In the genomic region with DNA sequence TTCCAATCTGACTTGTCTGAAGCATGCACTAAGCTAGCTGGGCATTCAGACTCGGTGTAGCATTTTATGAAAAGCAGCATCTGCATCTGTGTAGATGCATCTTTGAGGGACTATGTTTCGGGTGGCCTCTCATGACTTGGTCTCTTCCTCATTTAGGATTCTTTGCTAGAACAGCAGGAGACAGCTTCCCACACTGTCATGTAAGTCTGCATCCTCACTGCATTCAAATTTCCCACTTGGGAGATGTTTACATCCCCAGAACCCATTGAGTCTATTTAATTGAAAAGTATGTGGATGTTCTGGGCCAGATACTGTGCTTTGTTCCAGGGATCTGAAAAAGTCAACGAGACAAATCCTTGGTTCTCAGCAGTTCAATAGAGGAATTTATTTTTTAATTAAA, we compare ENCODE assay signal across 36 cellular contexts.
"Had no signal": no experiment of that assay in that cellular context is flagged by ENCODE, and none has a peak within 500 bp of the region (broad histone marks: within the 10 kb centered on the region; RNA-seq: fewer than 3 reads in every experiment).

No MANE protein-coding gene starts in this region.

- H3K27me3 Mint-ChIP-seq: activated CD4-positive, alpha-beta T cell treated with anti-CD3 and anti-CD28 coated beads, Interleukin-2, amount 10 ng/mL, durations not matched to agents 24 days and 14 days; activated CD8-positive, alpha-beta memory T cell treated with anti-CD3 and anti-CD28 coated beads, Interleukin-2, amount 10 ng/mL, durations not matched to agents 7 days and 5 days; dendritic cell treated with granulocyte-macrophage colony-stimulating factor and Interleukin-4, amounts not matched to agents 40 ng/mL and 50 ng/mL, for 4 days had no signal

- DNase-seq: activated CD4-positive, alpha-beta memory T cell treated with anti-CD3 and anti-CD28 coated beads for 36 hours; activated CD4-positive, alpha-beta T cell treated with anti-CD3 and anti-CD28 coated beads for 36 hours; activated CD4-positive, alpha-beta T cell treated with anti-CD3 and anti-CD28 coated beads, Interleukin-2, amount 10 ng/mL, durations not matched to agents 24 days and 14 days; activated CD4-positive, CD25-positive, alpha-beta regulatory T cell; activated CD4-positive, CD25-positive, alpha-beta regulatory T cell treated with anti-CD3 and anti-CD28 coated beads, Interleukin-2, amount 50 U/mL, for 72 hours; activated CD8-positive, alpha-beta memory T cell treated with anti-CD3 and anti-CD28 coated beads, Interleukin-2, amount 10 ng/mL, durations not matched to agents 7 days and 5 days; activated CD8-positive, alpha-beta memory T cell treated with anti-CD3 and anti-CD28 coated beads, Interleukin-2, amount 50 U/mL, for 4 hours; activated CD8-positive, alpha-beta T cell treated with anti-CD3 and anti-CD28 coated beads, Interleukin-2, amount 10 ng/mL, durations not matched to agents 7 days and 5 days; activated effector memory CD4-positive, alpha-beta T cell treated with anti-CD3 and anti-CD28 coated beads, Interleukin-2, amount 50 U/mL, for 16 hours; activated naive CD4-positive, alpha-beta T cell treated with anti-CD3 and anti-CD28 coated beads for 36 hours; activated naive CD8-positive, alpha-beta T cell treated with anti-CD3 and anti-CD28 coated beads for 36 hours; activated naive CD8-positive, alpha-beta T cell treated with anti-CD3 and anti-CD28 coated beads, Interleukin-2, amount 50 U/mL, for 24 hours; activated T-cell treated with anti-CD3 and anti-CD28 coated beads, Interleukin-2, amount 50 U/mL, for 1 hour; activated T-cell treated with anti-CD3 and anti-CD28 coated beads, Interleukin-2, amount 50 U/mL, for 48 hours; adrenal gland; amygdala; central memory CD4-positive, alpha-beta T cell; cerebellar nuclear complex; colonic mucosa; dorsolateral prefrontal cortex; effector memory CD4-positive, alpha-beta T cell; endodermal cell; foreskin keratinocyte; gastrocnemius medialis; glutamatergic neuron; heart left ventricle; T-helper 2 cell had no signal

- H3K36me3 Mint-ChIP-seq: activated CD4-positive, alpha-beta memory T cell treated with anti-CD3 and anti-CD28 coated beads for 36 hours; activated CD8-positive, alpha-beta memory T cell treated with anti-CD3 and anti-CD28 coated beads, Interleukin-2, amount 10 ng/mL, durations not matched to agents 7 days and 5 days; activated naive CD4-positive, alpha-beta T cell treated with anti-CD3 and anti-CD28 coated beads, Interleukin-2, amount 50 U/mL, for 24 hours; activated naive CD8-positive, alpha-beta T cell treated with anti-CD3 and anti-CD28 coated beads for 36 hours; brain had no signal

- H3K4me1 ChIP-seq: adrenal gland, ascending aorta, breast epithelium, colonic mucosa, foreskin keratinocyte, gastrocnemius medialis, heart left ventricle had no signal

- H3K27me3 ChIP-seq: adrenal gland, ascending aorta, breast epithelium, cardiac muscle cell, colonic mucosa, foreskin keratinocyte, gastrocnemius medialis, heart left ventricle had no signal

- H3K27ac Mint-ChIP-seq: activated CD4-positive, alpha-beta memory T cell treated with anti-CD3 and anti-CD28 coated beads for 36 hours; activated CD4-positive, alpha-beta T cell treated with anti-CD3 and anti-CD28 coated beads for 36 hours; activated CD4-positive, alpha-beta T cell treated with anti-CD3 and anti-CD28 coated beads, Interleukin-2, amount 10 ng/mL, durations not matched to agents 24 days and 14 days; activated CD8-positive, alpha-beta memory T cell treated with anti-CD3 and anti-CD28 coated beads, Interleukin-2, amount 10 ng/mL, durations not matched to agents 7 days and 5 days; activated CD8-positive, alpha-beta T cell treated with anti-CD3 and anti-CD28 coated beads, Interleukin-2, amount 10 ng/mL, durations not matched to agents 7 days and 5 days; activated naive CD4-positive, alpha-beta T cell treated with anti-CD3 and anti-CD28 coated beads for 36 hours; activated naive CD4-positive, alpha-beta T cell treated with anti-CD3 and anti-CD28 coated beads, Interleukin-2, amount 50 U/mL, for 24 hours; activated naive CD8-positive, alpha-beta T cell treated with anti-CD3 and anti-CD28 coated beads for 36 hours; activated naive CD8-positive, alpha-beta T cell treated with anti-CD3 and anti-CD28 coated beads, Interleukin-2, amount 50 U/mL, for 24 hours; activated T-helper 1 cell treated with anti-CD3 and anti-CD28 coated beads, Interleukin-12 subunit alpha, Interleukin-12 subunit beta, Interleukin-2, Interleukin-4 antibody, amounts not matched to agents 30 ng/mL and 10 ng/mL and 1 ng/mL, durations not matched to agents 14 hours and 24 hours and 36 hours; activated T-helper 2 cell treated with anti-CD3 and anti-CD28 coated beads, Interferon-gamma antibody, Interleukin-2, Interleukin-4, amounts not matched to agents 10 μg/mL and 5 μg/mL and 100 μg/mL, durations not matched to agents 14 hours and 24 hours and 36 hours; brain; dendritic cell treated with granulocyte-macrophage colony-stimulating factor and Interleukin-4, amounts not matched to agents 40 ng/mL and 50 ng/mL, for 4 days; endodermal cell had no signal

- H3K4me3 Mint-ChIP-seq: activated CD4-positive, alpha-beta memory T cell treated with anti-CD3 and anti-CD28 coated beads for 36 hours; activated CD4-positive, alpha-beta T cell treated with anti-CD3 and anti-CD28 coated beads for 36 hours; activated CD4-positive, alpha-beta T cell treated with anti-CD3 and anti-CD28 coated beads, Interleukin-2, amount 10 ng/mL, durations not matched to agents 24 days and 14 days; activated CD8-positive, alpha-beta memory T cell treated with anti-CD3 and anti-CD28 coated beads, Interleukin-2, amount 10 ng/mL, durations not matched to agents 7 days and 5 days; activated CD8-positive, alpha-beta T cell treated with anti-CD3 and anti-CD28 coated beads, Interleukin-2, amount 10 ng/mL, durations not matched to agents 7 days and 5 days; activated naive CD4-positive, alpha-beta T cell treated with anti-CD3 and anti-CD28 coated beads for 36 hours; activated naive CD4-positive, alpha-beta T cell treated with anti-CD3 and anti-CD28 coated beads, Interleukin-2, amount 50 U/mL, for 24 hours; activated naive CD8-positive, alpha-beta T cell treated with anti-CD3 and anti-CD28 coated beads for 36 hours; activated naive CD8-positive, alpha-beta T cell treated with anti-CD3 and anti-CD28 coated beads, Interleukin-2, amount 50 U/mL, for 24 hours; activated T-helper 1 cell treated with anti-CD3 and anti-CD28 coated beads, Interleukin-12 subunit alpha, Interleukin-12 subunit beta, Interleukin-2, Interleukin-4 antibody, amounts not matched to agents 30 ng/mL and 10 ng/mL and 1 ng/mL, durations not matched to agents 14 hours and 24 hours and 36 hours; brain; dendritic cell treated with granulocyte-macrophage colony-stimulating factor and Interleukin-4, amounts not matched to agents 40 ng/mL and 50 ng/mL, for 4 days; endodermal cell had no signal

- H3K4me3 ChIP-seq: adrenal gland, ascending aorta, breast epithelium, cardiac muscle cell, colonic mucosa, dorsolateral prefrontal cortex, gastrocnemius medialis, heart left ventricle had no signal

- ATAC-seq: activated CD4-positive, alpha-beta T cell treated with anti-CD3 and anti-CD28 coated beads for 36 hours; activated CD8-positive, alpha-beta memory T cell treated with anti-CD3 and anti-CD28 coated beads, Interleukin-2, amount 10 ng/mL, durations not matched to agents 7 days and 5 days; activated CD8-positive, alpha-beta T cell treated with anti-CD3 and anti-CD28 coated beads, Interleukin-2, amount 10 ng/mL, durations not matched to agents 7 days and 5 days; activated naive CD8-positive, alpha-beta T cell treated with anti-CD3 and anti-CD28 coated beads, Interleukin-2, amount 50 U/mL, for 24 hours; esophagus mucosa; foreskin keratinocyte; gastrocnemius medialis; heart left ventricle had no signal

- H3K9me3 ChIP-seq: adrenal gland, ascending aorta, colonic mucosa, gastrocnemius medialis had no signal

- H3K9me3 Mint-ChIP-seq: activated CD4-positive, alpha-beta memory T cell treated with anti-CD3 and anti-CD28 coated beads for 36 hours; activated CD4-positive, alpha-beta T cell treated with anti-CD3 and anti-CD28 coated beads, Interleukin-2, amount 10 ng/mL, durations not matched to agents 24 days and 14 days; activated naive CD4-positive, alpha-beta T cell treated with anti-CD3 and anti-CD28 coated beads, Interleukin-2, amount 50 U/mL, for 24 hours; activated naive CD8-positive, alpha-beta T cell treated with anti-CD3 and anti-CD28 coated beads for 36 hours; activated T-helper 1 cell treated with anti-CD3 and anti-CD28 coated beads, Interleukin-12 subunit alpha, Interleukin-12 subunit beta, Interleukin-2, Interleukin-4 antibody, amounts not matched to agents 30 ng/mL and 10 ng/mL and 1 ng/mL, durations not matched to agents 14 hours and 24 hours and 36 hours had no signal

- H3K4me1 Mint-ChIP-seq: activated CD4-positive, alpha-beta T cell treated with anti-CD3 and anti-CD28 coated beads for 36 hours; activated CD4-positive, alpha-beta T cell treated with anti-CD3 and anti-CD28 coated beads, Interleukin-2, amount 10 ng/mL, durations not matched to agents 24 days and 14 days; activated CD8-positive, alpha-beta memory T cell treated with anti-CD3 and anti-CD28 coated beads, Interleukin-2, amount 10 ng/mL, durations not matched to agents 7 days and 5 days; activated naive CD4-positive, alpha-beta T cell treated with anti-CD3 and anti-CD28 coated beads, Interleukin-2, amount 50 U/mL, for 24 hours; activated naive CD8-positive, alpha-beta T cell treated with anti-CD3 and anti-CD28 coated beads for 36 hours; activated naive CD8-positive, alpha-beta T cell treated with anti-CD3 and anti-CD28 coated beads, Interleukin-2, amount 50 U/mL, for 24 hours; endodermal cell had no signal

- H3K36me3 ChIP-seq: adrenal gland, ascending aorta, breast epithelium, cardiac muscle cell, colonic mucosa, gastrocnemius medialis, heart left ventricle had no signal

- H3K27ac ChIP-seq: adrenal gland, ascending aorta, breast epithelium, cardiac muscle cell, colonic mucosa, dorsolateral prefrontal cortex, foreskin keratinocyte, gastrocnemius medialis, heart left ventricle had no signal
